Comparison of ENCODE assay signal across 8 cellular contexts in the genomic region with DNA sequence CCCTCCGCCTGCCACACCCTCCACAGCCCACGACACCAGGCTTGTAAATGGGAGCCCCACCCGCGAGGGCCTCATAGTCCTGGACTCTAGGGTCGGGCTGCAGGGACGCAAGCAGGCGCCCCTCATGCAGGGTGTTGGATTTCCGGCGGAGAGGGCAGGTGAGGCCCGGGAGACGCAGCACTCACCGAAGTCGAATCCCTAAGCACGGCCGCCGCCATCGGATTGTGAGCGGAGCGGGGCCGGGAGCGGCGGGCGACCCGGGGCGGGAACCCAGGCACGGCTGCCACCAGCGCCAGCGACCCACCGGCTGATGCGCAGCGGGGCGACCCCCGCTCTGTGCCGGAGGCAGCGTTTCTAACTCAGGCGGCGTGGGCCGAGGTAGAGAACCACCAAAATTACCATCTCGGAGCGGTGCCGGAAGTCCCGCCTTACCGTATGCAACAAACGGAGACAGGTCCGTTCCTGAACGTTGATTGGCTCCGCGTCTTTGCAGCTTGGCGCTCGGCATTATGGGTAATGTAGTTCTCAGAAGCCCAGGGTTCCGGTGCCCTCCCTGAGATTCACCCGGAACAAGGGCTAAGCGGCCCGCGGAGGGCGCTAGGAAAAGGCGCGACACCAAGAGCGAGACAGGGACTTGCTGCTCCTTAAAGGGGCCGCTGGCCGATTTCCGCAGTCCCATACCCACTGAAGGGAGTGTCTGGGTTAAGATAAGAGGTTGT. TPM values are rescaled to one million over a fixed set of nuclear protein-coding genes. Genes with fewer than 3 reads are reported as not detected.
DNase-seq lines count a peak whose midpoint lies in the region; ATAC-seq, FAIRE-seq and TF ChIP-seq lines count a peak whose summit lies in the region.

A gene (minus strand): TSS at position 425 of the 719 bp plus-strand sequence. CDS start 207 bp downstream, at position 218.

- H3K79me2 ChIP-seq in SU-DHL-6 (ENCODE audit: insufficient read depth, low read length), result no peaks in the 10 kb centered on the region; the same call in 1 of the 2 replicates

- H3K36me3 ChIP-seq in SU-DHL-6 (ENCODE audit: low read length) (peaks cover 25% of the 10 kb centered on the region), cardiac muscle cell (peaks cover 12% of the 10 kb centered on the region), pancreas (peaks cover 6 to 20% (median 16%) of the 10 kb centered on the region in 3 donors), tibial nerve (peaks cover 0 to 39% (median 28%) of the 10 kb centered on the region in 3 donors)

- peak within 1 kb of the TSS; percentile 100 for H2AFZ ChIP-seq in SU-DHL-6 (ENCODE audit: low read depth, low read length, severe bottlenecking)

- peaks cover 19% of the 10 kb centered on the region; the same call in 1 of the 2 replicates for H3K9me3 ChIP-seq in SU-DHL-6 (ENCODE audit: insufficient read depth, low read length)
- no peaks in the 10 kb centered on the region for H3K9me3 ChIP-seq in cardiac muscle cell (ENCODE audit: low read depth)
- H3K9me3 ChIP-seq in pancreas, result peaks cover 0 to 11% (median 0%) of the 10 kb centered on the region in 4 donors
- H3K9me3 ChIP-seq in tibial nerve, result peaks cover 0 to 52% (median 22%) of the 10 kb centered on the region in 4 donors

- peak within 1 kb of the TSS; percentile 67 for H3K4me2 ChIP-seq in SU-DHL-6 (ENCODE audit: low read depth, low read length, poor library complexity, severe bottlenecking)

- H3F3A ChIP-seq in SU-DHL-6 (ENCODE audit: insufficient read depth), result no peaks in the 10 kb centered on the region

- peak; percentile 98 for ATAC-seq in HG02759 (IDR thresholded peaks at IDR 0.05; ENCODE audit: unreplicated experiment)
- ATAC-seq in activated naive CD8-positive, alpha-beta T cell treated with anti-CD3 and anti-CD28 coated beads, Interleukin-2, amount 50 U/mL, for 24 hours, result peak; percentile 95
- peak; percentile 99 to 100 (median 100) for ATAC-seq in pancreas

- peak within 1 kb of the TSS; percentile 69 for H3K9ac ChIP-seq in SU-DHL-6 (ENCODE audit: low read length)

- DNase-seq in NCI-H128 (lab: John Stamatoyannopoulos, UW; ENCODE audit: unreplicated experiment) (peak; percentile 95), cardiac muscle cell (ENCODE audit: low read depth in 1 of 2, low spot score in 1 of 2) (peak; percentile 99), pancreas (peak; percentile 89 to 97 (median 96)), tibial nerve (ENCODE audit: low spot score in 2 of 2) (peak; percentile 91 to 98)
- DNase-seq in activated naive CD8-positive, alpha-beta T cell treated with anti-CD3 and anti-CD28 coated beads, Interleukin-2, amount 50 U/mL, for 24 hours, result peak; percentile 90

- H3K27me3 Mint-ChIP-seq in activated naive CD8-positive, alpha-beta T cell treated with anti-CD3 and anti-CD28 coated beads, Interleukin-2, amount 50 U/mL, for 24 hours, result no peaks in the 10 kb centered on the region

- H3K36me3 Mint-ChIP-seq in activated naive CD8-positive, alpha-beta T cell treated with anti-CD3 and anti-CD28 coated beads, Interleukin-2, amount 50 U/mL, for 24 hours (ENCODE audit: low read depth), result peaks cover 56% of the 10 kb centered on the region

- H3K27ac Mint-ChIP-seq in activated naive CD8-positive, alpha-beta T cell treated with anti-CD3 and anti-CD28 coated beads, Interleukin-2, amount 50 U/mL, for 24 hours, result peak within 1 kb of the TSS; percentile 81

- H3K4me1 ChIP-seq in cardiac muscle cell (ENCODE audit: low read depth) (peaks cover 8% of the 10 kb centered on the region), pancreas (peaks cover 0 to 6% (median 4%) of the 10 kb centered on the region in 3 donors), tibial nerve (peaks cover 0 to 24% (median 10%) of the 10 kb centered on the region in 4 donors)

- TF ChIP-seq EP300 in tibial nerve (IDR thresholded peaks at IDR 0.05), result peak; percentile 56 to 77

- TF ChIP-seq CTCF in GM12873 (IDR thresholded peaks at IDR 0.05; ENCODE audit: insufficient read depth, low read depth, low read length, missing control alignments), result peak; percentile 26
- peak; percentile 21 for TF ChIP-seq CTCF in SU-DHL-6 (IDR thresholded peaks at IDR 0.05; ENCODE audit: insufficient read depth, low read length, poor library complexity, severe bottlenecking)
- TF ChIP-seq CTCF in cardiac muscle cell (IDR thresholded peaks at IDR 0.05; ENCODE audit: low read depth, low read length), result peak; percentile 29
- no peak for TF ChIP-seq CTCF in pancreas (IDR thresholded peaks at IDR 0.05)
- peak in 3 of 5 experiments; percentile 8 to 41 (median 23) for TF ChIP-seq CTCF in tibial nerve (IDR thresholded peaks at IDR 0.05)

- H3K4me3 ChIP-seq in SU-DHL-6 (ENCODE audit: insufficient read depth, low read length, poor library complexity, severe bottlenecking) (peak within 1 kb of the TSS; percentile 81), cardiac muscle cell (peak within 1 kb of the TSS; percentile 81), pancreas (peak within 1 kb of the TSS; percentile 93 to 99 (median 96)), tibial nerve (peak within 1 kb of the TSS; percentile 57 to 88 (median 81))

- FAIRE-seq in pancreas (lab: Jason Lieb, UNC), result peak; percentile 97

- H3K27me3 ChIP-seq in SU-DHL-6 (ENCODE audit: low read length) (no peaks in the 10 kb centered on the region), cardiac muscle cell (no peaks in the 10 kb centered on the region), pancreas (no peaks in the 10 kb centered on the region), tibial nerve (no peaks in the 10 kb centered on the region)

- peak within 1 kb of the TSS; percentile 78 for H3K4me3 Mint-ChIP-seq in activated naive CD8-positive, alpha-beta T cell treated with anti-CD3 and anti-CD28 coated beads, Interleukin-2, amount 50 U/mL, for 24 hours

- H3K27ac ChIP-seq in SU-DHL-6 (ENCODE audit: low read depth, low read length) (peak within 1 kb of the TSS; percentile 41; the same call in 1 of the 2 replicates), cardiac muscle cell (peak within 1 kb of the TSS; percentile 68), pancreas (peak within 1 kb of the TSS in 3 of 4 donors; percentile 8 to 48 (median 48)), tibial nerve (peak within 1 kb of the TSS in 3 of 4 donors; percentile 64 to 79 (median 72))

- 0 to 1% methylated on average over 61 to 62 of the region's 62 CpGs for whole genome bisulfite sequencing in pancreas, 2 donors
- 1 to 3% methylated on average over 40 to 45 of the region's 62 CpGs for WGBS in tibial nerve, 2 donors

- H3K9me3 Mint-ChIP-seq in activated naive CD8-positive, alpha-beta T cell treated with anti-CD3 and anti-CD28 coated beads, Interleukin-2, amount 50 U/mL, for 24 hours, result peaks cover 56% of the 10 kb centered on the region

- H3K4me1 Mint-ChIP-seq in activated naive CD8-positive, alpha-beta T cell treated with anti-CD3 and anti-CD28 coated beads, Interleukin-2, amount 50 U/mL, for 24 hours, result peaks cover 21% of the 10 kb centered on the region

- intact Hi-C loops in pancreas (cut with DNase I), result no loop called here

- no peak for TF ChIP-seq POLR2A in tibial nerve (IDR thresholded peaks at IDR 0.05)

- H3K9me2 ChIP-seq in SU-DHL-6 (replicated peaks; ENCODE audit: insufficient read depth, low read length), result no peaks in the 10 kb centered on the region

- no peaks in the 10 kb centered on the region for H4K20me1 ChIP-seq in SU-DHL-6 (ENCODE audit: low read depth, low read length)

RNA-seq across cellular contexts. Expression of the gene that starts here (rescaled TPM):
- total RNA-seq in cardiac muscle cell (6.8 and 7.8 TPM in 2 replicates), pancreas (1 to 10 TPM; 1.3 to 2.7 (median 1.9) TPM), tibial nerve (1 to 10 TPM; 2.4 to 6.0 (median 2.6) TPM)
- polyA plus RNA-seq in cardiac muscle cell (6.2 and 7.6 TPM in 2 replicates), pancreas (1 to 10 TPM in 1 of 2 donors, under 1 TPM in 1; 0.91 to 1.9 TPM)

Comparison
In these comparisons a context has a peak if more than half of its experiments do, and no peak if none do; other contexts are left out.
1. Peak in every context shown above with its lines: DNase-seq, ATAC-seq, H3K4me3 ChIP-seq and H3K27ac ChIP-seq.
2. CTCF ChIP-seq: peak in GM12873 (single experiment), SU-DHL-6 (single experiment), cardiac muscle cell (single experiment) and tibial nerve (3 of 5); none in pancreas (0 of 4).